ENCODE assay signal across 8 cellular contexts in genomic region chr1:1908506-1908791, GRCh38. TPM values are rescaled to one million over a fixed set of nuclear protein-coding genes. Genes with fewer than 3 reads are reported as not detected.
A peak's percentile ranks its signal among the peaks of the same experiment; 100 is the strongest.
DNase-seq lines count a peak whose midpoint lies in the region; ATAC-seq and TF ChIP-seq lines count a peak whose summit lies in the region.

No MANE protein-coding gene starts in this region.

- H3K27me3 Mint-ChIP-seq in WTC11 (ENCODE audit: low read depth), result no peaks in the 10 kb centered on the region; the same call in 1 of the 2 replicates
- peaks cover 12% of the 10 kb centered on the region for H3K27me3 Mint-ChIP-seq in stimulated activated memory B cell treated with anti-CD40 and anti-IgM and Interleukin-4, amounts not matched to agents 10 μg/mL and 1 μg/mL and 100 μg/mL, for 72 hours

- no peaks in the 10 kb centered on the region for H3K36me3 ChIP-seq in iPS DF 6.9 (ENCODE audit: control insufficient read depth, insufficient read depth, low read length)

- H3K4me1 Mint-ChIP-seq in WTC11, result peaks cover 20% of the 10 kb centered on the region
- H3K4me1 Mint-ChIP-seq in stimulated activated memory B cell treated with anti-CD40 and anti-IgM and Interleukin-4, amounts not matched to agents 10 μg/mL and 1 μg/mL and 100 μg/mL, for 72 hours, result peaks cover 19% of the 10 kb centered on the region

- peak overlapping the region; percentile 86 for H3K27ac ChIP-seq in C4-2B
- no peak overlapping the region for H3K27ac ChIP-seq in iPS DF 6.9 (ENCODE audit: low read length)

- peak overlapping the region; percentile 80; the same call in 1 of the 2 replicates for H3K4me3 ChIP-seq in iPS DF 6.9 (ENCODE audit: low read length)

- POLR2A ChIA-PET in WTC11 (lab: Charles Lee), result interaction anchor here (1.1 to 1.5 kb wide), 5 partner anchors 8 to 128 kb away, joined by 3 to 7 read pairs (median 3); no protein-coding TSS in a partner anchor

- no peak for DNase-seq in WTC11 (ENCODE audit: low spot score)
- DNase-seq in iPS DF 6.9 (ENCODE audit: low read depth, low spot score), result no peak
- no peak for DNase-seq in midbrain (lab: John Stamatoyannopoulos, UW)
- DNase-seq in NCI-H510A treated with DMSO at 0.1 percent for 48 hours (lab: John Stamatoyannopoulos, UW), result no peak

- ATAC-seq in HG02571 (IDR thresholded peaks at IDR 0.05; ENCODE audit: unreplicated experiment) (peak; percentile 5), WTC11 (peak; percentile 5), HG03457 (IDR thresholded peaks at IDR 0.05; ENCODE audit: unreplicated experiment) (no peak)
- ATAC-seq in stimulated activated memory B cell treated with anti-CD40 and anti-IgM and Interleukin-4, amounts not matched to agents 10 μg/mL and 1 μg/mL and 100 μg/mL, for 72 hours, result peak; percentile 5

- no peak for TF ChIP-seq CTCF in C4-2B (conservative IDR thresholded peaks at IDR 0.05)
- TF ChIP-seq CTCF in WTC11 (IDR thresholded peaks at IDR 0.05), result no peak

- H3K27me3 ChIP-seq in iPS DF 6.9 (ENCODE audit: control insufficient read depth, insufficient read depth, low read length), result no peaks in the 10 kb centered on the region

- H3K4me3 Mint-ChIP-seq in WTC11, result peak overlapping the region; percentile 60
- peak overlapping the region; percentile 74 for H3K4me3 Mint-ChIP-seq in stimulated activated memory B cell treated with anti-CD40 and anti-IgM and Interleukin-4, amounts not matched to agents 10 μg/mL and 1 μg/mL and 100 μg/mL, for 72 hours

- H3K36me3 Mint-ChIP-seq in WTC11, result no peaks in the 10 kb centered on the region
- no peaks in the 10 kb centered on the region for H3K36me3 Mint-ChIP-seq in stimulated activated memory B cell treated with anti-CD40 and anti-IgM and Interleukin-4, amounts not matched to agents 10 μg/mL and 1 μg/mL and 100 μg/mL, for 72 hours

- WGBS in iPS DF 6.9 (ENCODE audit: insufficient coverage, insufficient read length), result no CpG with 5 or more reads among the region's 21 CpGs

- H3K4me1 ChIP-seq in iPS DF 6.9 (ENCODE audit: control insufficient read depth, insufficient read depth, low read length), result peaks cover 3% of the 10 kb centered on the region

- CTCF ChIA-PET in WTC11 (lab: Charles Lee), result interaction anchor here (0.5 to 5.0 kb wide), 59 partner anchors 9 to 518 kb away, joined by 3 to 53 read pairs (median 4); partner anchors contain the start of genes FAAP20, GABRD, NADK and TMEM52

- H3K27ac Mint-ChIP-seq in WTC11, result no peak overlapping the region
- peak overlapping the region; percentile 70 for H3K27ac Mint-ChIP-seq in stimulated activated memory B cell treated with anti-CD40 and anti-IgM and Interleukin-4, amounts not matched to agents 10 μg/mL and 1 μg/mL and 100 μg/mL, for 72 hours

- no peaks in the 10 kb centered on the region; the same call in 1 of the 2 replicates for H3K9me3 Mint-ChIP-seq in WTC11
- no peaks in the 10 kb centered on the region for H3K9me3 Mint-ChIP-seq in stimulated activated memory B cell treated with anti-CD40 and anti-IgM and Interleukin-4, amounts not matched to agents 10 μg/mL and 1 μg/mL and 100 μg/mL, for 72 hours

- no peaks in the 10 kb centered on the region for H3K9me3 ChIP-seq in iPS DF 6.9 (ENCODE audit: control insufficient read depth, insufficient read depth, low read length)

TF ChIP-seq in WTC11, 78 proteins besides CTCF, POLR2A, EP300 and RAD21:
- TF ChIP-seq MAX (CRISPR knock-in tag; IDR thresholded peaks at IDR 0.05), result peak; percentile 59; the same call in 1 of the 2 replicates
- TF ChIP-seq E2F5 (CRISPR knock-in tag; IDR thresholded peaks at IDR 0.05), result peak; percentile 14; the same call in 1 of the 2 replicates
- TF ChIP-seq, protein P1, sequence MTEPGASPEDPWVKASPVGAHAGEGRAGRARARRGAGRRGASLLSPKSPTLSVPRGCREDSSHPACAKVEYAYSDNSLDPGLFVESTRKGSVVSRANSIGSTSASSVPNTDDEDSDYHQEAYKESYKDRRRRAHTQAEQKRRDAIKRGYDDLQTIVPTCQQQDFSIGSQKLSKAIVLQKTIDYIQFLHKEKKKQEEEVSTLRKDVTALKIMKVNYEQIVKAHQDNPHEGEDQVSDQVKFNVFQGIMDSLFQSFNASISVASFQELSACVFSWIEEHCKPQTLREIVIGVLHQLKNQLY (CRISPR knock-in tag; IDR thresholded peaks at IDR 0.05), result 0 out of 2 replicates have a peak, but pooled peaks have one; percentile 75
- TF ChIP-seq NR1H2 (CRISPR knock-in tag; IDR thresholded peaks at IDR 0.05), result no peak
TF ChIP-seq in WTC11: peak in this region for 3.

RNA-seq across cellular contexts. Expression of gene CALML6, which starts 6.6 kb away (rescaled TPM):
- 0.87 to 2.1 TPM (median 1.9 TPM) in 3 replicates for total RNA-seq in WTC11 (2021)

RNA-seq across cellular contexts. Expression of gene TMEM52, which starts 10.6 kb away (rescaled TPM):
- 15.0 to 21.9 TPM (median 20.0 TPM) in 3 replicates for total RNA-seq in WTC11 (2021)

RNA-seq across cellular contexts. Expression of gene GNB1, which starts 17.6 kb away (rescaled TPM):
- 339 to 383 TPM (median 360 TPM) in 3 replicates for total RNA-seq in WTC11 (2021)
